ENCODE assay signal across 17 cellular contexts in genomic region chr3:158384019-158384418, GRCh38.
A peak's percentile ranks its signal among the peaks of the same experiment; 100 is the strongest.
DNase-seq lines count a peak whose midpoint lies in the region; ATAC-seq and TF ChIP-seq lines count a peak whose summit lies in the region.
"Had no signal": no experiment of that assay in that cellular context is flagged by ENCODE, and none has a peak within 500 bp of the region (broad histone marks: within the 10 kb centered on the region; RNA-seq: fewer than 3 reads in every experiment).

No MANE protein-coding gene starts in this region.

- POLR2A ChIA-PET in GM10248 (lab: Yijun Ruan, JAX), result no interaction called here

- no peaks in the 10 kb centered on the region for H3K27me3 ChIP-seq in effector memory CD4-positive, alpha-beta T cell (replicated peaks; ENCODE audit: control insufficient read depth, insufficient read depth, low read length, poor library complexity, severe bottlenecking)

- peak; percentile 35 for DNase-seq in GM10248 (ENCODE audit: extremely low spot score)
- DNase-seq in left ventricle myocardium superior, result no peak
- no peak for DNase-seq in HCEC 1CT
- DNase-seq in effector memory CD4-positive, alpha-beta T cell, result no peak
- DNase-seq: activated CD8-positive, alpha-beta memory T cell treated with anti-CD3 and anti-CD28 coated beads, Interleukin-2, amount 50 U/mL, for 4 hours; activated naive CD8-positive, alpha-beta T cell treated with anti-CD3 and anti-CD28 coated beads, Interleukin-2, amount 10 ng/mL, durations not matched to agents 7 days and 5 days; central memory CD4-positive, alpha-beta T cell; COR-L47; MV-4-11; NCI-H2171 treated with DMSO at 0.1 percent for 48 hours; small intestine; T-helper 17 cell had no signal

- H3K27ac ChIP-seq in effector memory CD4-positive, alpha-beta T cell (ENCODE audit: insufficient read depth, low read length, poor library complexity, severe bottlenecking), result no peak overlapping the region
- H3K27ac ChIP-seq: RWPE1 had no signal

- CTCF ChIA-PET in GM10248 (lab: Yijun Ruan, JAX), result interaction anchor here (0.6 to 2.0 kb wide), 6 partner anchors 13 to 222 kb away, joined by 3 to 7 read pairs (median 3); no protein-coding TSS in a partner anchor

- ATAC-seq in GM19035 (IDR thresholded peaks at IDR 0.05; ENCODE audit: unreplicated experiment) (peak; percentile 73), HG02610 (IDR thresholded peaks at IDR 0.05; ENCODE audit: unreplicated experiment) (peak; percentile 80), HG03354 (IDR thresholded peaks at IDR 0.05; ENCODE audit: poor library complexity, severe bottlenecking, unreplicated experiment) (peak; percentile 76), left ventricle myocardium superior (no peak), GM19328 (IDR thresholded peaks at IDR 0.05; ENCODE audit: unreplicated experiment) (no peak)
- ATAC-seq: T-helper 17 cell had no signal

- no peak overlapping the region for H3K4me3 ChIP-seq in effector memory CD4-positive, alpha-beta T cell (ENCODE audit: insufficient read depth, low read depth, low read length, poor library complexity, severe bottlenecking)

- no peaks in the 10 kb centered on the region for H3K36me3 ChIP-seq in effector memory CD4-positive, alpha-beta T cell (ENCODE audit: control insufficient read depth, insufficient read depth, low read length)

- no peaks in the 10 kb centered on the region for H3K9me3 ChIP-seq in effector memory CD4-positive, alpha-beta T cell (ENCODE audit: control insufficient read depth, low read length)

- intact Hi-C loops in left ventricle myocardium superior (cut with micrococcal nuclease), result loop anchor here (5.0 kb wide), 1 partner anchor 117 kb away; no protein-coding TSS in a partner anchor

- no peaks in the 10 kb centered on the region for H3K4me1 ChIP-seq in effector memory CD4-positive, alpha-beta T cell (ENCODE audit: control insufficient read depth, insufficient read depth, low read length, poor library complexity, severe bottlenecking)

- no peak for TF ChIP-seq CTCF in GM10248 (IDR thresholded peaks at IDR 0.05; ENCODE audit: control extremely low read depth, extremely low read depth, low read depth, missing control alignments)

Comparison
In these comparisons a context has a peak if more than half of its experiments do, and no peak if none do; other contexts are left out.
1. ATAC-seq: peak in GM19035 (single experiment), HG02610 (single experiment) and HG03354 (single experiment); none in left ventricle myocardium superior (single experiment) and GM19328 (single experiment).